17 cellular contexts compared by ENCODE assay signal in genomic region chr5:160923927-160924705, GRCh38.
DNase-seq lines count a peak whose midpoint lies in the region; ATAC-seq lines count a peak whose summit lies in the region.
"Had no signal": no experiment of that assay in that cellular context is flagged by ENCODE, and none has a peak within 500 bp of the region (broad histone marks: within the 10 kb centered on the region; RNA-seq: fewer than 3 reads in every experiment).

No MANE protein-coding gene starts in this region.

- ATAC-seq in stimulated activated effector memory CD8-positive, alpha-beta T cell treated with anti-CD3 and anti-CD28 coated beads, Interleukin-12 subunit alpha, Interleukin-12 subunit beta, amount 100 ng/mL, for 72 hours, result peak; percentile 4
- ATAC-seq in HG03442 (IDR thresholded peaks at IDR 0.05; ENCODE audit: unreplicated experiment) (no peak), HG03342 (IDR thresholded peaks at IDR 0.05; ENCODE audit: unreplicated experiment) (no peak)
- ATAC-seq: HCT116, sciatic nerve, T-helper 17 cell had no signal

- no peak overlapping the region for H3K4me3 Mint-ChIP-seq in stimulated activated effector memory CD8-positive, alpha-beta T cell treated with anti-CD3 and anti-CD28 coated beads, Interleukin-12 subunit alpha, Interleukin-12 subunit beta, amount 100 ng/mL, for 72 hours
- H3K4me3 Mint-ChIP-seq: activated naive CD4-positive, alpha-beta T cell treated with anti-CD3 and anti-CD28 coated beads for 36 hours; CD4-positive, alpha-beta memory T cell; central memory CD8-positive, alpha-beta T cell; naive B cell; T-helper 17 cell had no signal

- H3K4me1 Mint-ChIP-seq in stimulated activated effector memory CD8-positive, alpha-beta T cell treated with anti-CD3 and anti-CD28 coated beads, Interleukin-12 subunit alpha, Interleukin-12 subunit beta, amount 100 ng/mL, for 72 hours, result no peaks in the 10 kb centered on the region
- H3K4me1 Mint-ChIP-seq: CD4-positive, alpha-beta memory T cell; central memory CD8-positive, alpha-beta T cell; naive B cell; T-helper 17 cell had no signal

- no peaks in the 10 kb centered on the region for H3K36me3 Mint-ChIP-seq in stimulated activated effector memory CD8-positive, alpha-beta T cell treated with anti-CD3 and anti-CD28 coated beads, Interleukin-12 subunit alpha, Interleukin-12 subunit beta, amount 100 ng/mL, for 72 hours
- H3K36me3 Mint-ChIP-seq: CD4-positive, alpha-beta memory T cell; naive B cell had no signal

- H3K9me3 Mint-ChIP-seq in stimulated activated effector memory CD8-positive, alpha-beta T cell treated with anti-CD3 and anti-CD28 coated beads, Interleukin-12 subunit alpha, Interleukin-12 subunit beta, amount 100 ng/mL, for 72 hours, result no peaks in the 10 kb centered on the region
- H3K9me3 Mint-ChIP-seq: activated naive CD4-positive, alpha-beta T cell treated with anti-CD3 and anti-CD28 coated beads for 36 hours; CD4-positive, alpha-beta memory T cell; central memory CD8-positive, alpha-beta T cell had no signal

- peak; percentile 10 for DNase-seq in HPDE6-E6E7 (ENCODE audit: extremely low spot score)
- DNase-seq in NCI-H82 treated with DMSO at 0.1 percent for 48 hours (lab: John Stamatoyannopoulos, UW; ENCODE audit: unreplicated experiment), result peak; percentile 84
- DNase-seq in kidney tubule cell (ENCODE audit: low spot score), result peak; percentile 39
- no peak for DNase-seq in stimulated activated effector memory CD8-positive, alpha-beta T cell treated with anti-CD3 and anti-CD28 coated beads, Interleukin-12 subunit alpha, Interleukin-12 subunit beta, amount 100 ng/mL, for 72 hours (ENCODE audit: low spot score in 2 of 2)
- DNase-seq in Ammon's horn (ENCODE audit: low spot score), result no peak
- no peak for DNase-seq in NCI-H1694 treated with DMSO at 0.1 percent for 48 hours (lab: John Stamatoyannopoulos, UW)
- DNase-seq: activated naive CD4-positive, alpha-beta T cell treated with anti-CD3 and anti-CD28 coated beads for 36 hours; CD4-positive, alpha-beta memory T cell; IMR-90; naive B cell; NCI-H187 treated with DMSO at 0.1 percent for 48 hours; T-helper 17 cell had no signal

- H3K27ac Mint-ChIP-seq in stimulated activated effector memory CD8-positive, alpha-beta T cell treated with anti-CD3 and anti-CD28 coated beads, Interleukin-12 subunit alpha, Interleukin-12 subunit beta, amount 100 ng/mL, for 72 hours, result no peak overlapping the region
- H3K27ac Mint-ChIP-seq: activated naive CD4-positive, alpha-beta T cell treated with anti-CD3 and anti-CD28 coated beads for 36 hours; CD4-positive, alpha-beta memory T cell; naive B cell; T-helper 17 cell had no signal

Comparison
In these comparisons a context has a peak if more than half of its experiments do, and no peak if none do; other contexts are left out.
1. DNase-seq: peak in HPDE6-E6E7 (single experiment), NCI-H82 treated with DMSO at 0.1 percent for 48 hours (single experiment) and kidney tubule cell (single experiment); none in stimulated activated effector memory CD8-positive, alpha-beta T cell treated with anti-CD3 and anti-CD28 coated beads, Interleukin-12 subunit alpha, Interleukin-12 subunit beta, amount 100 ng/mL, for 72 hours (0 of 2), Ammon's horn (single experiment) and NCI-H1694 treated with DMSO at 0.1 percent for 48 hours (single experiment).